In the genomic region with DNA sequence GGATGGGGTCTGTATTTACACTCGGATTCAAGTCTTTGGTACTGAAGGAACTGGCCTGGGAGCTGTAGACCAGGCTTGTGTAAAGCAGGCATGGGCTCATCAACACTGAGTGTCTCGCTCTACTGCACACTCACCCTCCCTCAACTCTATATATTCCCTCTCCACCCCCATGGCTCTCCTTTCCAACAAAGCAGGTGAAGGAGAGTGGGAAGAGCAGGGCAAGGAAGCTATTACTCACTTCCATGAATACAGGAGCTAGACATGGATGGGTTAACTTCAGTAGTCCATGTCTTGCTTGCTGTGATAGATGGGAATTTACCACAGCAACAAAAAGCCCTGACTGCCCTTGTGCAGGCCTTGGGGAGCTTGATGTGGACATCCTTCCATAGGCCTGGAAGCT, we compare ENCODE assay signal across 20 cellular contexts. TPM values are rescaled to one million over a fixed set of nuclear protein-coding genes. Genes with fewer than 3 reads are reported as not detected.
DNase-seq lines count a peak whose midpoint lies in the region; ATAC-seq and TF ChIP-seq lines count a peak whose summit lies in the region.
"Had no signal": no experiment of that assay in that cellular context is flagged by ENCODE, and none has a peak within 500 bp of the region (broad histone marks: within the 10 kb centered on the region; RNA-seq: fewer than 3 reads in every experiment).

No MANE protein-coding gene starts in this region.

- H3K4me3 ChIP-seq in neural progenitor cell: no peak overlapping the region
- H3K4me3 ChIP-seq: SJCRH30 had no signal

- peak overlapping the region; percentile 99 for H3K27ac Mint-ChIP-seq in neural progenitor cell
- H3K27ac Mint-ChIP-seq: CD4-positive, CD25-positive, alpha-beta regulatory T cell; T-cell had no signal

- peaks cover 34% of the 10 kb centered on the region for H3K4me1 ChIP-seq in neural progenitor cell
- H3K4me1 ChIP-seq: SJCRH30 had no signal

- H3K4me3 Mint-ChIP-seq in neural progenitor cell: no peak overlapping the region
- H3K4me3 Mint-ChIP-seq: CD4-positive, CD25-positive, alpha-beta regulatory T cell; T-cell had no signal

- peaks cover 6% of the 10 kb centered on the region for H3K36me3 Mint-ChIP-seq in neural progenitor cell
- H3K36me3 Mint-ChIP-seq: CD4-positive, CD25-positive, alpha-beta regulatory T cell; T-cell had no signal

- DNase-seq in NCI-H187 (lab: John Stamatoyannopoulos, UW): peak; percentile 74
- DNase-seq in NCI-H69 (lab: John Stamatoyannopoulos, UW): peak; percentile 35
- peak; percentile 44 for DNase-seq in glomerular visceral epithelial cell (ENCODE audit: extremely low spot score)
- DNase-seq in neural progenitor cell (ENCODE audit: low spot score): no peak
- DNase-seq in NCI-H1105 (lab: John Stamatoyannopoulos, UW): no peak
- no peak for DNase-seq in germinal center (ENCODE audit: low spot score)
- DNase-seq: Caco-2; CD4-positive, CD25-positive, alpha-beta regulatory T cell; DMS 273 treated with DMSO at 0.1 percent for 48 hours; Kasumi-1; NCI-H1417 treated with DMSO at 0.1 percent for 48 hours; NCI-H2029 treated with DMSO at 0.1 percent for 48 hours; NCI-H510A; NCI-H774; SJCRH30; T-cell had no signal

- no peak overlapping the region for H2AFZ ChIP-seq in neural progenitor cell (replicated peaks)

- peaks cover 38% of the 10 kb centered on the region for H3K9me3 Mint-ChIP-seq in neural progenitor cell
- H3K9me3 Mint-ChIP-seq: T-cell had no signal

- H3K9me3 ChIP-seq in neural progenitor cell (ENCODE audit: low read depth): no peaks in the 10 kb centered on the region
- H3K9me3 ChIP-seq: Caco-2, SJCRH30 had no signal

- TF ChIP-seq CTCF in neural progenitor cell (IDR thresholded peaks at IDR 0.05): no peak

- no peak overlapping the region for H3K4me2 ChIP-seq in neural progenitor cell

- ATAC-seq in GM18511 (IDR thresholded peaks at IDR 0.05; ENCODE audit: unreplicated experiment) (no peak), HG03521 (IDR thresholded peaks at IDR 0.05; ENCODE audit: unreplicated experiment) (no peak)
- ATAC-seq: Panc1, T-cell had no signal

- peaks cover 30% of the 10 kb centered on the region for H3K4me1 Mint-ChIP-seq in neural progenitor cell
- H3K4me1 Mint-ChIP-seq: CD4-positive, CD25-positive, alpha-beta regulatory T cell; T-cell had no signal

- H3K27me3 Mint-ChIP-seq in neural progenitor cell (ENCODE audit: insufficient read depth, low read depth): peaks cover 5% of the 10 kb centered on the region

- H3K27ac ChIP-seq in neural progenitor cell: peak overlapping the region; percentile 94
- H3K27ac ChIP-seq: SJCRH30 had no signal

- H3K27me3 ChIP-seq in neural progenitor cell: no peaks in the 10 kb centered on the region
- H3K27me3 ChIP-seq: SJCRH30 had no signal

- H3K79me2 ChIP-seq in neural progenitor cell (ENCODE audit: low read depth): no peaks in the 10 kb centered on the region

- H3K9ac ChIP-seq in neural progenitor cell: no peak overlapping the region

- H4K20me1 ChIP-seq in neural progenitor cell (ENCODE audit: low read depth): no peaks in the 10 kb centered on the region

- peaks cover 26% of the 10 kb centered on the region for H3F3A ChIP-seq in neural progenitor cell (ENCODE audit: low read depth)

- no peaks in the 10 kb centered on the region for H3K36me3 ChIP-seq in neural progenitor cell
- H3K36me3 ChIP-seq: SJCRH30 had no signal

RNA-seq across cellular contexts. Expression of a gene that starts 20.7 kb away (rescaled TPM):
- total RNA-seq in neural progenitor cell (ENCODE audit: low replicate concordance): 26.0 and 29.2 TPM in 2 replicates
- total RNA-seq: Caco-2; CD4-positive, CD25-positive, alpha-beta regulatory T cell; MCF 10A had no signal

Comparison
In these comparisons a context has a peak if more than half of its experiments do, and no peak if none do; other contexts are left out.
1. DNase-seq: peak in NCI-H187 (2 of 2), NCI-H69 (single experiment) and glomerular visceral epithelial cell (single experiment); none in neural progenitor cell (single experiment), NCI-H1105 (single experiment) and germinal center (single experiment).